ENCODE assay signal across 15 cellular contexts in the genomic region with DNA sequence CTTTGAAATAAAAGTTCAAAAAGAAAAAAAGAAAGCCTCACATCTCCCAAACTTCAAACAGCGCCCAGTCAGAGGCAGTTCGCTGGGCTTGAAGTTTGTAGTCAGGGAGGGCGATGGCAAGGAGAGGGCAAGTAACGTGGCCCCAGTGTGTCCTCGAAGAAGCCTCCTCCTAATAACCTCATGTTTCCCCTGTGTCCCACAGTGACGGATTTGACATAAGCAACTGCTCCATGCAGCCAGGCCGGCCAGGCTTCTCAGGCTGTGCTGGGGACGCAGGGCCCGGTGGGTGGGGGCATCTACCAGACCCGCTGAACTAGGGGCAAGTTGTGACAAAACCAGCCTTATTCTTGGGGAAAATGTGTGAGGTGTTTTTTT.
DNase-seq lines count a peak whose midpoint lies in the region; ATAC-seq, FAIRE-seq and TF ChIP-seq lines count a peak whose summit lies in the region.
"Had no signal": no experiment of that assay in that cellular context is flagged by ENCODE, and none has a peak within 500 bp of the region (broad histone marks: within the 10 kb centered on the region; RNA-seq: fewer than 3 reads in every experiment).

No MANE protein-coding gene starts in this region.

- H3K79me2 ChIP-seq in HepG2 (ENCODE audit: insufficient read depth, low read length) (no peaks in the 10 kb centered on the region), smooth muscle cell (ENCODE audit: low read depth) (no peaks in the 10 kb centered on the region)

- peak overlapping the region; percentile 85 for H3K27ac Mint-ChIP-seq in activated T-helper 2 cell treated with anti-CD3 and anti-CD28 coated beads, Interferon-gamma antibody, Interleukin-2, Interleukin-4, amounts not matched to agents 10 μg/mL and 5 μg/mL and 100 μg/mL, durations not matched to agents 14 hours and 24 hours and 36 hours

- H3K9me3 Mint-ChIP-seq in activated T-helper 2 cell treated with anti-CD3 and anti-CD28 coated beads, Interferon-gamma antibody, Interleukin-2, Interleukin-4, amounts not matched to agents 10 μg/mL and 5 μg/mL and 100 μg/mL, durations not matched to agents 14 hours and 24 hours and 36 hours, result no peaks in the 10 kb centered on the region

- no peak for TF ChIP-seq POLR2A in HepG2 (IDR thresholded peaks at IDR 0.05; ENCODE audit: insufficient read depth in 1 of 2, low read depth in 2 of 2, low read length in 2 of 2)

- BruUV-seq in HepG2 (replicated peaks; lab: Mats Ljungman, UMichigan), result no TSS peak

- H3K9me3 ChIP-seq in HUES48 (ENCODE audit: control insufficient read depth, insufficient read depth, low read length) (no peaks in the 10 kb centered on the region), HepG2 (ENCODE audit: low read length) (no peaks in the 10 kb centered on the region), smooth muscle cell (replicated peaks; ENCODE audit: low read depth) (no peaks in the 10 kb centered on the region)
- H3K9me3 ChIP-seq: left lung had no signal

- no peak for FAIRE-seq in HepG2 (lab: Jason Lieb, UNC)
- FAIRE-seq: endometrium had no signal

- no peak overlapping the region for H3K4me3 Mint-ChIP-seq in activated T-helper 2 cell treated with anti-CD3 and anti-CD28 coated beads, Interferon-gamma antibody, Interleukin-2, Interleukin-4, amounts not matched to agents 10 μg/mL and 5 μg/mL and 100 μg/mL, durations not matched to agents 14 hours and 24 hours and 36 hours (ENCODE audit: low read depth)

- H3K9ac ChIP-seq in HUES48 (ENCODE audit: low read depth, low read length) (peak overlapping the region; percentile 13; the same call in 1 of the 2 replicates), HepG2 (ENCODE audit: insufficient read depth, low read depth, low read length) (no peak overlapping the region), smooth muscle cell (ENCODE audit: low read depth) (no peak overlapping the region)

- peak overlapping the region; percentile 51 for H3K27ac ChIP-seq in HUES48 (ENCODE audit: low read depth, low read length)
- H3K27ac ChIP-seq in HepG2 (ENCODE audit: extremely low read length, insufficient read depth, low read length), result no peak overlapping the region
- H3K27ac ChIP-seq in smooth muscle cell (ENCODE audit: low read depth), result no peak overlapping the region
- H3K27ac ChIP-seq: left lung had no signal

- WGBS in HepG2 (ENCODE audit: low lambda C conversion rate), result 79% methylated on average over 7 of the region's 10 CpGs
- WGBS in smooth muscle cell (ENCODE audit: low lambda C conversion rate), result 75% methylated on average over 10 of the region's 10 CpGs

- H3K27me3 ChIP-seq in HUES48 (ENCODE audit: control insufficient read depth, insufficient read depth, low read length) (peaks cover 15% of the 10 kb centered on the region), HepG2 (ENCODE audit: control insufficient read depth in 1 of 2, insufficient read depth in 2 of 2, low read length in 2 of 2) (peaks cover 4 to 58% of the 10 kb centered on the region in 2 experiments), smooth muscle cell (ENCODE audit: low read depth) (no peaks in the 10 kb centered on the region)

- H3K27me3 Mint-ChIP-seq in activated T-helper 2 cell treated with anti-CD3 and anti-CD28 coated beads, Interferon-gamma antibody, Interleukin-2, Interleukin-4, amounts not matched to agents 10 μg/mL and 5 μg/mL and 100 μg/mL, durations not matched to agents 14 hours and 24 hours and 36 hours (ENCODE audit: low read depth), result no peaks in the 10 kb centered on the region

- H3F3A ChIP-seq in smooth muscle cell (ENCODE audit: low read depth), result no peaks in the 10 kb centered on the region

- H3K4me3 ChIP-seq in HUES48 (ENCODE audit: low read depth, low read length) (no peak overlapping the region), HepG2 (replicated peaks in 1 of 3; ENCODE audit: insufficient read depth in 1 of 3, low read depth in 2 of 3, low read length in 3 of 3) (peak overlapping the region in 2 of 3 experiments; percentile 23 to 50; a peak in 3 of 6 replicates), smooth muscle cell (no peak overlapping the region)
- H3K4me3 ChIP-seq: left lung had no signal

- no peaks in the 10 kb centered on the region for H4K20me1 ChIP-seq in HepG2 (ENCODE audit: insufficient read depth, low read length)
- H4K20me1 ChIP-seq in smooth muscle cell (ENCODE audit: low read depth), result no peaks in the 10 kb centered on the region

- no peak for TF ChIP-seq RAD21 in HepG2 (CRISPR knock-in tag; IDR thresholded peaks at IDR 0.05)

- TF ChIP-seq EP300 in HepG2 (IDR thresholded peaks at IDR 0.05; ENCODE audit: low read depth in 2 of 2, low read length in 2 of 2) (no peak), HepG2 (CRISPR knock-in tag; IDR thresholded peaks at IDR 0.05; ENCODE audit: borderline replicate concordance) (no peak)

- H3K4me1 ChIP-seq in HUES48 (ENCODE audit: control insufficient read depth, insufficient read depth, low read length) (peaks cover 14% of the 10 kb centered on the region; the same call in 1 of the 2 replicates), HepG2 (ENCODE audit: insufficient read depth, low read length) (peaks cover 24% of the 10 kb centered on the region), smooth muscle cell (ENCODE audit: low read depth) (peaks cover 22% of the 10 kb centered on the region)
- H3K4me1 ChIP-seq: left lung had no signal

- CTCF ChIA-PET in HepG2 (lab: Yijun Ruan, JAX; ENCODE audit: low intra/inter-chr PET ratio, low total read pairs), result no interaction called here

- POLR2A ChIA-PET in HepG2 (lab: Yijun Ruan, JAX), result no interaction called here

- in situ Hi-C loops in HepG2 (cut with HindIII; ENCODE audit: extremely low pct_ligation_motif_present, low pct_unique_long_range_greater_than_20kb), result no loop called here

- H3K4me2 ChIP-seq in HepG2 (ENCODE audit: low read depth, low read length), result peak overlapping the region; percentile 90
- peak overlapping the region; percentile 73 for H3K4me2 ChIP-seq in smooth muscle cell

- no peaks in the 10 kb centered on the region for H3K36me3 ChIP-seq in HUES48 (ENCODE audit: control insufficient read depth, insufficient read depth, low read length)
- no peaks in the 10 kb centered on the region for H3K36me3 ChIP-seq in HepG2 (replicated peaks in 1 of 2; ENCODE audit: control insufficient read depth in 1 of 2, insufficient read depth in 2 of 2, low read length in 2 of 2)
- H3K36me3 ChIP-seq in smooth muscle cell (ENCODE audit: low read depth), result no peaks in the 10 kb centered on the region
- H3K36me3 ChIP-seq: left lung had no signal

- H3K4me1 Mint-ChIP-seq in activated T-helper 2 cell treated with anti-CD3 and anti-CD28 coated beads, Interferon-gamma antibody, Interleukin-2, Interleukin-4, amounts not matched to agents 10 μg/mL and 5 μg/mL and 100 μg/mL, durations not matched to agents 14 hours and 24 hours and 36 hours (ENCODE audit: low read depth), result peaks cover 4% of the 10 kb centered on the region

- no peak for DNase-seq in activated T-helper 2 cell treated with anti-CD3 and anti-CD28 coated beads, Interferon-gamma antibody, Interleukin-2, Interleukin-4, amounts not matched to agents 10 μg/mL and 5 μg/mL and 100 μg/mL, durations not matched to agents 14 hours and 24 hours and 36 hours (ENCODE audit: low spot score)
- DNase-seq in HepG2 (ENCODE audit: low spot score) (no peak), smooth muscle cell (lab: John Stamatoyannopoulos, UW; ENCODE audit: unreplicated experiment) (no peak), omental fat pad (ENCODE audit: low spot score) (no peak), NCI-H187 (lab: John Stamatoyannopoulos, UW) (no peak), medulla oblongata (ENCODE audit: extremely low spot score) (no peak)
- DNase-seq in stimulated activated CD4-positive, alpha-beta T cell treated with anti-CD3 and anti-CD28 coated beads, Interleukin-2, amount 100 ng/mL, for 24 hours, result no peak
- DNase-seq: HCEC 1CT; NCI-H1048; NCI-H345; stimulated activated naive CD4-positive, alpha-beta T cell treated with Interleukin-2 at 50 U/mL for 16 hours; T-helper 2 cell had no signal

- no peak for TF ChIP-seq CTCF in HepG2 (CRISPR knock-in tag; IDR thresholded peaks at IDR 0.05)
- no peak for TF ChIP-seq CTCF in smooth muscle cell (IDR thresholded peaks at IDR 0.05; ENCODE audit: borderline replicate concordance, insufficient read depth, poor library complexity, severe bottlenecking)
- no peak for TF ChIP-seq CTCF in omental fat pad (IDR thresholded peaks at IDR 0.05)

- intact Hi-C loops in activated T-helper 2 cell treated with anti-CD3 and anti-CD28 coated beads, Interferon-gamma antibody, Interleukin-2, Interleukin-4, amounts not matched to agents 10 μg/mL and 5 μg/mL and 100 μg/mL, durations not matched to agents 14 hours and 24 hours and 36 hours (cut with micrococcal nuclease), result no loop called here
- intact Hi-C loops in HepG2 (cut with micrococcal nuclease; ENCODE audit: unreplicated experiment), result no loop called here

- H2AFZ ChIP-seq in HepG2 (ENCODE audit: low read length), result no peak overlapping the region
- H2AFZ ChIP-seq in smooth muscle cell (ENCODE audit: low read depth), result no peak overlapping the region

- H3K36me3 Mint-ChIP-seq in activated T-helper 2 cell treated with anti-CD3 and anti-CD28 coated beads, Interferon-gamma antibody, Interleukin-2, Interleukin-4, amounts not matched to agents 10 μg/mL and 5 μg/mL and 100 μg/mL, durations not matched to agents 14 hours and 24 hours and 36 hours (ENCODE audit: low read depth), result no peaks in the 10 kb centered on the region

- peak; percentile 18; the same call in 2 of the 3 replicates for ATAC-seq in HepG2
- no peak for ATAC-seq in omental fat pad (ENCODE audit: low FRiP score)

TF ChIP-seq in HepG2, 621 proteins besides CTCF, POLR2A, EP300 and RAD21 (continues in another document):
- TF ChIP-seq ZNF512 (CRISPR knock-in tag; IDR thresholded peaks at IDR 0.05) (no peak), TMF1 (CRISPR knock-in tag; IDR thresholded peaks at IDR 0.05; ENCODE audit: low read depth) (no peak)

Comparison
In these comparisons a context has a peak if more than half of its experiments do, and no peak if none do; other contexts are left out.
1. H3K4me3 ChIP-seq: peak in HepG2 (2 of 3); none in HUES48 (single experiment) and smooth muscle cell (single experiment).